Comparison of ENCODE assay signal across 15 cellular contexts in the genomic region with DNA sequence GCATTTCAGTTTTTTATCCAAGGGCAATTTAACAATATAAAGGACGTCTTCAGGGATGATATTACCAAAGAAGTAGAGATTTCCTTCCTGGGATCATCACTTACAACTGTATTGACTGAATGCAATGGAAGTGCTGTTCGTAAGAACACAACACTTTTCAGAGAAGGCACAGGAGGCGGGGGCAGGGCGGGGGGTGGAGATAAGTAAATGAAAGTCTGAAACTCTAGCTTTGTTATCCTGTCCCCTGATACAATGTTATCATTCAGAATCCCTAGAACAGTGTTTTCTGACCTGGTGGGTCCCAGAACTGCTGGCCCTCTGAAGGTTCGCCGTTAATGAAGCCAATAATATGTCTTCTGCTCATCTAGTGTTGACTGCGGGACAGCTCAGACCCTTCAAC.
"Had no signal": no experiment of that assay in that cellular context is flagged by ENCODE, and none has a peak within 500 bp of the region (broad histone marks: within the 10 kb centered on the region; RNA-seq: fewer than 3 reads in every experiment).

No MANE protein-coding gene starts in this region.

- H3K36me3 Mint-ChIP-seq: natural killer cell treated with Interleukin-12 subunit alpha and Interleukin-12 subunit beta and Interleukin-15 and Interleukin-18, amount 100 ng/mL, for 72 hours had no signal

- H3K27me3 ChIP-seq: neutrophil, thyroid gland had no signal

- H3K27ac ChIP-seq: neutrophil, thyroid gland had no signal

- DNase-seq: caudate nucleus; effector CD4-positive, alpha-beta T cell; foreskin melanocyte; hypothalamus; kidney; left colon; midbrain; small intestine; stimulated activated CD4-positive, alpha-beta T cell treated with anti-CD3 and anti-CD28 coated beads, Interleukin-12 subunit alpha, Interleukin-12 subunit beta, amount 100 ng/mL, for 4 hours; stimulated activated naive CD4-positive, alpha-beta T cell; thyroid gland had no signal

- H3K4me3 Mint-ChIP-seq: natural killer cell treated with Interleukin-12 subunit alpha and Interleukin-12 subunit beta and Interleukin-15 and Interleukin-18, amount 100 ng/mL, for 72 hours; type B pancreatic cell had no signal

- ATAC-seq: left colon; natural killer cell treated with Interleukin-12 subunit alpha and Interleukin-12 subunit beta and Interleukin-15 and Interleukin-18, amount 100 ng/mL, for 72 hours had no signal

- H3K27me3 Mint-ChIP-seq: type B pancreatic cell had no signal

- H3K9me3 ChIP-seq: neutrophil, thyroid gland had no signal

- H3K27ac Mint-ChIP-seq: natural killer cell treated with Interleukin-12 subunit alpha and Interleukin-12 subunit beta and Interleukin-15 and Interleukin-18, amount 100 ng/mL, for 72 hours; type B pancreatic cell had no signal

- H3K4me3 ChIP-seq: coronary artery, thyroid gland had no signal

- H3K9me3 Mint-ChIP-seq: natural killer cell treated with Interleukin-12 subunit alpha and Interleukin-12 subunit beta and Interleukin-15 and Interleukin-18, amount 100 ng/mL, for 72 hours; type B pancreatic cell had no signal

- H3K36me3 ChIP-seq: neutrophil had no signal
